Comparison of ENCODE assay signal across 6 cellular contexts in genomic region chr15:30598953-30599352, GRCh38. TPM values are rescaled to one million over a fixed set of nuclear protein-coding genes. Genes with fewer than 3 reads are reported as not detected.
"Had no signal": no experiment of that assay in that cellular context is flagged by ENCODE, and none has a peak within 500 bp of the region (broad histone marks: within the 10 kb centered on the region; RNA-seq: fewer than 3 reads in every experiment).

No MANE protein-coding gene starts in this region.

RNA-seq across cellular contexts. Expression of gene GOLGA8H, which starts 4.9 kb away (rescaled TPM):
- total RNA-seq: activated CD4-positive, alpha-beta T cell treated with anti-CD3 and anti-CD28 coated beads for 36 hours; activated T-helper 1 cell treated with anti-CD3 and anti-CD28 coated beads, Interleukin-12 subunit alpha, Interleukin-12 subunit beta, Interleukin-2, Interleukin-4 antibody, amounts not matched to agents 30 ng/mL and 10 ng/mL and 1 ng/mL, durations not matched to agents 14 hours and 24 hours and 36 hours; epithelial cell of proximal tubule; osteoblast had no signal

RNA-seq across cellular contexts. Expression of gene GOLGA8Q, which starts 47.1 kb away (rescaled TPM):
- total RNA-seq: epithelial cell of proximal tubule, WTC11 had no signal
- polyA plus RNA-seq: stomach had no signal
